In the genomic region with DNA sequence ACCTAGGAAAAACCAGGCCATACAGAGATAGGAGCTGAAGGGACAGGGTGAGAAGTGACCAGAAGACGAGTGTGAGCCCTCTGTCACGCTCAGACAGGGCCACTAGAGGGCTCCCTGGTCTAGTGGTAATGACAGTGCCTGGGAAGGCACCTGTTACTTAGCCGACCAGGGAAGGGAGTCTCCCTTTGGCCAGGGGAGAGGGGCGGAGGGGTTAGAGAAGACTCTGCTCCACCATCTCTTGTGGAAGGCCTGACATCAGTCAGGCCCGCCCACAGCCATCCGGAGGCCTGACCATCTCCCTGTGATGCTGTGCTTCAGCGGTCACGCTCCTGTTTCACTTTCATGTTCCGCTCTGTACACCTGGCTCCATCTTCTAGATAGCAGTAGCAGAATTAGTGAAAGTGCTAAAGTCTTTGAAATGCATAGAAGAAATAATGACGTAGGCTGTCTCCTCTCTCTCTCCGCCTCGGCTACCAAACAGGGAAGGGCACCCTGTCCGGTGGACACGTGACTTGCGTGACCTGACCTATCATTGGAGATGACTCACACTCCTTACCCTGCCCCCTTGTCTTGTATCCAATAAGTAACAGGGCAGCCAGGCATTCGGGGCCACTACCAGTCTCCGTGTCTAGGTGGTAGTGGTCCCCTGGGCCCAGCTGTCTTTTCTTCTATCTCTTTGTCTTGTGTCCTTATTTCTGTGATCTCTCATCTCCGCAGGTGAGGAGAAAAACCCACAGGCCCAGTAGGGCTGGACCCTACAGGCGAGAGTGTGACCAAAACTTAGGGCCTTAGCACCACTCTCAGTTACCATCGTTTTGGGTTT, we compare ENCODE assay signal across 8 cellular contexts. TPM values are rescaled to one million over a fixed set of nuclear protein-coding genes. Genes with fewer than 3 reads are reported as not detected.
DNase-seq lines count a peak whose midpoint lies in the region; ATAC-seq and TF ChIP-seq lines count a peak whose summit lies in the region.

No MANE protein-coding gene starts in this region.

- H3K27ac ChIP-seq in caudate nucleus (ENCODE audit: low read depth, low read length) = no peak overlapping the region

- H3K36me3 Mint-ChIP-seq in WTC11 = no peaks in the 10 kb centered on the region; the same call in 1 of the 2 replicates

- peak; percentile 97 for ATAC-seq in WTC11

- no peak overlapping the region for H3K4me3 ChIP-seq in H7 (ENCODE audit: insufficient read depth, low read depth, low read length)

- H3K4me1 Mint-ChIP-seq in WTC11 = peaks cover 8% of the 10 kb centered on the region

- POLR2A ChIA-PET in WTC11 (lab: Charles Lee) = no interaction called here

- DNase-seq in H7 (peak; percentile 74), MV-4-11 (lab: John Stamatoyannopoulos, UW) (peak; percentile 59), WTC11 (ENCODE audit: low spot score) (peak; percentile 87), caudate nucleus (lab: John Stamatoyannopoulos, UW) (peak in 35 of 61 donors; percentile 5 to 64 (median 25)), left kidney (ENCODE audit: low read depth, low spot score) (peak; percentile 91), 8988T (no peak)
- DNase-seq in stimulated activated CD4-positive, alpha-beta T cell treated with anti-CD3 and anti-CD28 coated beads, Interleukin-4, amount 100 ng/mL, for 4 hours = peak; percentile 50 to 65

- H3K27me3 Mint-ChIP-seq in WTC11 (ENCODE audit: low read depth) = peaks cover 5% of the 10 kb centered on the region

- H3K27ac Mint-ChIP-seq in WTC11 = no peak overlapping the region

- TF ChIP-seq CTCF in GM12873 (IDR thresholded peaks at IDR 0.05; ENCODE audit: insufficient read depth, low read depth, low read length, missing control alignments) (peak; percentile 83), WTC11 (IDR thresholded peaks at IDR 0.05) (peak; percentile 51; the same call in 1 of the 2 replicates)

- CTCF ChIA-PET in WTC11 (lab: Charles Lee) = interaction anchor here (0.6 to 1.8 kb wide), 5 partner anchors 14 to 38 kb away, joined by 3 to 4 read pairs (median 3); no protein-coding TSS in a partner anchor

- no peaks in the 10 kb centered on the region for H3K36me3 ChIP-seq in H7 (replicated peaks; ENCODE audit: control insufficient read depth, insufficient read depth, low read length)

- no peak overlapping the region for H3K4me3 Mint-ChIP-seq in WTC11

- H3K9me3 Mint-ChIP-seq in WTC11 = peaks cover 12% of the 10 kb centered on the region

- no peaks in the 10 kb centered on the region for H3K27me3 ChIP-seq in H7 (ENCODE audit: control insufficient read depth, insufficient read depth, low read length)

TF ChIP-seq in WTC11, 78 proteins besides CTCF, POLR2A, EP300 and RAD21:
- TF ChIP-seq ATF1 (CRISPR knock-in tag; IDR thresholded peaks at IDR 0.05) (no peak), CREM (CRISPR knock-in tag; IDR thresholded peaks at IDR 0.05) (no peak), ZNF219 (CRISPR knock-in tag; IDR thresholded peaks at IDR 0.05; ENCODE audit: borderline replicate concordance) (no peak), SOX15 (CRISPR knock-in tag; IDR thresholded peaks at IDR 0.05) (no peak), FOXP1 (CRISPR knock-in tag; IDR thresholded peaks at IDR 0.05; ENCODE audit: borderline replicate concordance) (no peak), ZNF671 (CRISPR knock-in tag; IDR thresholded peaks at IDR 0.05) (no peak), ZBTB21 (CRISPR knock-in tag; IDR thresholded peaks at IDR 0.05; ENCODE audit: borderline replicate concordance) (no peak), NR1H2 (CRISPR knock-in tag; IDR thresholded peaks at IDR 0.05) (no peak), NR3C1 (CRISPR knock-in tag; conservative IDR thresholded peaks at IDR 0.05; ENCODE audit: low read depth) (no peak), ZNF423 (CRISPR knock-in tag; IDR thresholded peaks at IDR 0.05) (no peak)
- TF ChIP-seq, protein P1, sequence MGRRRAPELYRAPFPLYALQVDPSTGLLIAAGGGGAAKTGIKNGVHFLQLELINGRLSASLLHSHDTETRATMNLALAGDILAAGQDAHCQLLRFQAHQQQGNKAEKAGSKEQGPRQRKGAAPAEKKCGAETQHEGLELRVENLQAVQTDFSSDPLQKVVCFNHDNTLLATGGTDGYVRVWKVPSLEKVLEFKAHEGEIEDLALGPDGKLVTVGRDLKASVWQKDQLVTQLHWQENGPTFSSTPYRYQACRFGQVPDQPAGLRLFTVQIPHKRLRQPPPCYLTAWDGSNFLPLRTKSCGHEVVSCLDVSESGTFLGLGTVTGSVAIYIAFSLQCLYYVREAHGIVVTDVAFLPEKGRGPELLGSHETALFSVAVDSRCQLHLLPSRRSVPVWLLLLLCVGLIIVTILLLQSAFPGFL (CRISPR knock-in tag; IDR thresholded peaks at IDR 0.05; ENCODE audit: borderline replicate concordance) = no peak
- TF ChIP-seq, protein P2, sequence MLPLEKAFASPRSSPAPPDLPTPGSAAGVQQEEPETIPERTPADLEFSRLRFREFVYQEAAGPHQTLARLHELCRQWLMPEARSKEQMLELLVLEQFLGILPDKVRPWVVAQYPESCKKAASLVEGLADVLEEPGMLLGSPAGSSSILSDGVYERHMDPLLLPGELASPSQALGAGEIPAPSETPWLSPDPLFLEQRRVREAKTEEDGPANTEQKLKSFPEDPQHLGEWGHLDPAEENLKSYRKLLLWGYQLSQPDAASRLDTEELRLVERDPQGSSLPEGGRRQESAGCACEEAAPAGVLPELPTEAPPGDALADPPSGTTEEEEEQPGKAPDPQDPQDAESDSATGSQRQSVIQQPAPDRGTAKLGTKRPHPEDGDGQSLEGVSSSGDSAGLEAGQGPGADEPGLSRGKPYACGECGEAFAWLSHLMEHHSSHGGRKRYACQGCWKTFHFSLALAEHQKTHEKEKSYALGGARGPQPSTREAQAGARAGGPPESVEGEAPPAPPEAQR (CRISPR knock-in tag; IDR thresholded peaks at IDR 0.05) = no peak
- TF ChIP-seq, protein P3, sequence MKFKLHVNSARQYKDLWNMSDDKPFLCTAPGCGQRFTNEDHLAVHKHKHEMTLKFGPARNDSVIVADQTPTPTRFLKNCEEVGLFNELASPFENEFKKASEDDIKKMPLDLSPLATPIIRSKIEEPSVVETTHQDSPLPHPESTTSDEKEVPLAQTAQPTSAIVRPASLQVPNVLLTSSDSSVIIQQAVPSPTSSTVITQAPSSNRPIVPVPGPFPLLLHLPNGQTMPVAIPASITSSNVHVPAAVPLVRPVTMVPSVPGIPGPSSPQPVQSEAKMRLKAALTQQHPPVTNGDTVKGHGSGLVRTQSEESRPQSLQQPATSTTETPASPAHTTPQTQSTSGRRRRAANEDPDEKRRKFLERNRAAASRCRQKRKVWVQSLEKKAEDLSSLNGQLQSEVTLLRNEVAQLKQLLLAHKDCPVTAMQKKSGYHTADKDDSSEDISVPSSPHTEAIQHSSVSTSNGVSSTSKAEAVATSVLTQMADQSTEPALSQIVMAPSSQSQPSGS (CRISPR knock-in tag; IDR thresholded peaks at IDR 0.05; ENCODE audit: borderline replicate concordance, low read depth) = no peak
- TF ChIP-seq, protein P4, sequence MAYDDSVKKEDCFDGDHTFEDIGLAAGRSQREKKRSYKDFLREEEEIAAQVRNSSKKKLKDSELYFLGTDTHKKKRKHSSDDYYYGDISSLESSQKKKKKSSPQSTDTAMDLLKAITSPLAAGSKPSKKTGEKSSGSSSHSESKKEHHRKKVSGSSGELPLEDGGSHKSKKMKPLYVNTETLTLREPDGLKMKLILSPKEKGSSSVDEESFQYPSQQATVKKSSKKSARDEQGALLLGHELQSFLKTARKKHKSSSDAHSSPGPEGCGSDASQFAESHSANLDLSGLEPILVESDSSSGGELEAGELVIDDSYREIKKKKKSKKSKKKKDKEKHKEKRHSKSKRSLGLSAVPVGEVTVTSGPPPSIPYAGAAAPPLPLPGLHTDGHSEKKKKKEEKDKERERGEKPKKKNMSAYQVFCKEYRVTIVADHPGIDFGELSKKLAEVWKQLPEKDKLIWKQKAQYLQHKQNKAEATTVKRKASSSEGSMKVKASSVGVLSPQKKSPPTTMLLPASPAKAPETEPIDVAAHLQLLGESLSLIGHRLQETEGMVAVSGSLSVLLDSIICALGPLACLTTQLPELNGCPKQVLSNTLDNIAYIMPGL (CRISPR knock-in tag; IDR thresholded peaks at IDR 0.05) = no peak
- TF ChIP-seq, protein P5, sequence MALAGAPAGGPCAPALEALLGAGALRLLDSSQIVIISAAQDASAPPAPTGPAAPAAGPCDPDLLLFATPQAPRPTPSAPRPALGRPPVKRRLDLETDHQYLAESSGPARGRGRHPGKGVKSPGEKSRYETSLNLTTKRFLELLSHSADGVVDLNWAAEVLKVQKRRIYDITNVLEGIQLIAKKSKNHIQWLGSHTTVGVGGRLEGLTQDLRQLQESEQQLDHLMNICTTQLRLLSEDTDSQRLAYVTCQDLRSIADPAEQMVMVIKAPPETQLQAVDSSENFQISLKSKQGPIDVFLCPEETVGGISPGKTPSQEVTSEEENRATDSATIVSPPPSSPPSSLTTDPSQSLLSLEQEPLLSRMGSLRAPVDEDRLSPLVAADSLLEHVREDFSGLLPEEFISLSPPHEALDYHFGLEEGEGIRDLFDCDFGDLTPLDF (CRISPR knock-in tag; IDR thresholded peaks at IDR 0.05) = no peak

RNA-seq across cellular contexts. Expression of a gene that starts 26.7 kb away (rescaled TPM):
- not detected in 2 replicates for total RNA-seq in H7 (2014; rRNA removed; shearing (Covaris generic))
- total RNA-seq in WTC11 (2021) = not detected in 3 replicates

RNA-seq across cellular contexts. Expression of a gene that starts 26.8 kb away (rescaled TPM):
- total RNA-seq in H7 (2014; rRNA removed; shearing (Covaris generic)) = 24.4 and 31.5 TPM in 2 replicates
- 64.1 to 85.4 TPM (median 71.4 TPM) in 3 replicates for total RNA-seq in WTC11 (2021)
